16 cellular contexts compared by ENCODE assay signal in genomic region chr2:121489944-121490585, GRCh38. TPM values are rescaled to one million over a fixed set of nuclear protein-coding genes. Genes with fewer than 3 reads are reported as not detected.
DNase-seq lines count a peak whose midpoint lies in the region; ATAC-seq and TF ChIP-seq lines count a peak whose summit lies in the region.
"Had no signal": no experiment of that assay in that cellular context is flagged by ENCODE, and none has a peak within 500 bp of the region (broad histone marks: within the 10 kb centered on the region; RNA-seq: fewer than 3 reads in every experiment).

No MANE protein-coding gene starts in this region.

- no peak for TF ChIP-seq CTCF in natural killer cell (IDR thresholded peaks at IDR 0.05)
- no peak for TF ChIP-seq CTCF in dorsolateral prefrontal cortex (IDR thresholded peaks at IDR 0.05 in 54 of 56, conservative IDR thresholded peaks at IDR 0.05 in 2 of 56; ENCODE audit: low read depth in 1 of 56, partially characterized antibody in 56 of 56)
- TF ChIP-seq CTCF in Peyer's patch (IDR thresholded peaks at IDR 0.05), result no peak

- H3K9me3 ChIP-seq in Peyer's patch, result no peaks in the 10 kb centered on the region
- H3K9me3 ChIP-seq: colonic mucosa, gastrocnemius medialis had no signal

- H3K4me3 ChIP-seq in dorsolateral prefrontal cortex (peak overlapping the region; percentile 1 to 61 (median 44)), Peyer's patch (no peak overlapping the region)
- H3K4me3 ChIP-seq: colonic mucosa, gastrocnemius medialis had no signal

- no peaks in the 10 kb centered on the region for H3K9me3 Mint-ChIP-seq in natural killer cell
- no peaks in the 10 kb centered on the region for H3K9me3 Mint-ChIP-seq in natural killer cell treated with Interleukin-12 subunit alpha and Interleukin-12 subunit beta and Interleukin-15 and Interleukin-18, amount 100 ng/mL, for 72 hours
- H3K9me3 Mint-ChIP-seq in stimulated activated naive CD8-positive, alpha-beta T cell treated with anti-CD3 and anti-CD28 coated beads, Interleukin-15, amount 100 ng/mL, for 72 hours, result no peaks in the 10 kb centered on the region
- H3K9me3 Mint-ChIP-seq: activated B cell treated with CpG ODN at 0.5 μM for 24 hours had no signal

- no peaks in the 10 kb centered on the region for H3K36me3 ChIP-seq in Peyer's patch
- H3K36me3 ChIP-seq: colonic mucosa, gastrocnemius medialis had no signal

- no peaks in the 10 kb centered on the region for H3K4me1 ChIP-seq in Peyer's patch
- H3K4me1 ChIP-seq: colonic mucosa had no signal

- no peaks in the 10 kb centered on the region for H3K36me3 Mint-ChIP-seq in natural killer cell
- no peaks in the 10 kb centered on the region for H3K36me3 Mint-ChIP-seq in natural killer cell treated with Interleukin-12 subunit alpha and Interleukin-12 subunit beta and Interleukin-15 and Interleukin-18, amount 100 ng/mL, for 72 hours

- H3K27me3 ChIP-seq in dorsolateral prefrontal cortex, result no peaks in the 10 kb centered on the region
- H3K27me3 ChIP-seq in Peyer's patch, result no peaks in the 10 kb centered on the region
- H3K27me3 ChIP-seq: colonic mucosa, gastrocnemius medialis had no signal

- H3K27ac Mint-ChIP-seq in natural killer cell, result peak overlapping the region in 1 of 2 donors; percentile 81
- H3K27ac Mint-ChIP-seq in natural killer cell treated with Interleukin-12 subunit alpha and Interleukin-12 subunit beta and Interleukin-15 and Interleukin-18, amount 100 ng/mL, for 72 hours, result peak overlapping the region in 1 of 2 donors; percentile 65
- no peak overlapping the region for H3K27ac Mint-ChIP-seq in stimulated activated naive CD8-positive, alpha-beta T cell treated with anti-CD3 and anti-CD28 coated beads, Interleukin-15, amount 100 ng/mL, for 72 hours
- H3K27ac Mint-ChIP-seq: activated B cell treated with CpG ODN at 0.5 μM for 24 hours had no signal

- H3K27ac ChIP-seq in dorsolateral prefrontal cortex, result peak overlapping the region in 51 of 59 donors; percentile 3 to 75 (median 54)
- no peak overlapping the region for H3K27ac ChIP-seq in Peyer's patch
- H3K27ac ChIP-seq: colonic mucosa, HL-60 had no signal

- no peak for TF ChIP-seq POLR2A in Peyer's patch (IDR thresholded peaks at IDR 0.05)

- peak overlapping the region; percentile 62 for H3K4me3 Mint-ChIP-seq in natural killer cell
- no peak overlapping the region for H3K4me3 Mint-ChIP-seq in natural killer cell treated with Interleukin-12 subunit alpha and Interleukin-12 subunit beta and Interleukin-15 and Interleukin-18, amount 100 ng/mL, for 72 hours
- H3K4me3 Mint-ChIP-seq in stimulated activated naive CD8-positive, alpha-beta T cell treated with anti-CD3 and anti-CD28 coated beads, Interleukin-15, amount 100 ng/mL, for 72 hours, result no peak overlapping the region
- H3K4me3 Mint-ChIP-seq: activated B cell treated with CpG ODN at 0.5 μM for 24 hours had no signal

- DNase-seq in natural killer cell (no peak), NCI-H510A (lab: John Stamatoyannopoulos, UW) (peak; percentile 15), dorsolateral prefrontal cortex (peak in 1 of 10 donors; percentile 42), Peyer's patch (no peak)
- DNase-seq in natural killer cell treated with Interleukin-12 subunit alpha and Interleukin-12 subunit beta and Interleukin-15 and Interleukin-18, amount 100 ng/mL, for 72 hours (ENCODE audit: low spot score), result no peak
- DNase-seq in stimulated activated naive CD8-positive, alpha-beta T cell treated with anti-CD3 and anti-CD28 coated beads, Interleukin-15, amount 100 ng/mL, for 72 hours, result no peak
- DNase-seq in activated CD4-positive, CD25-positive, alpha-beta regulatory T cell (lab: John Stamatoyannopoulos, UW), result no peak
- DNase-seq: activated B cell treated with CpG ODN at 0.5 μM for 24 hours; colonic mucosa; gastrocnemius medialis; NCI-H2171; stimulated activated CD4-positive, alpha-beta T cell treated with anti-CD3 and anti-CD28 coated beads, Interleukin-4, amount 100 ng/mL, for 24 hours had no signal

- ATAC-seq in natural killer cell (peak in 2 of 3 donors; percentile 34 to 48), HG03378 (IDR thresholded peaks at IDR 0.05; ENCODE audit: unreplicated experiment) (no peak)
- no peak for ATAC-seq in natural killer cell treated with Interleukin-12 subunit alpha and Interleukin-12 subunit beta and Interleukin-15 and Interleukin-18, amount 100 ng/mL, for 72 hours
- no peak for ATAC-seq in stimulated activated naive CD8-positive, alpha-beta T cell treated with anti-CD3 and anti-CD28 coated beads, Interleukin-15, amount 100 ng/mL, for 72 hours

- no peaks in the 10 kb centered on the region for H3K27me3 Mint-ChIP-seq in natural killer cell (ENCODE audit: low read depth in 2 of 2)
- no peaks in the 10 kb centered on the region for H3K27me3 Mint-ChIP-seq in natural killer cell treated with Interleukin-12 subunit alpha and Interleukin-12 subunit beta and Interleukin-15 and Interleukin-18, amount 100 ng/mL, for 72 hours
- H3K27me3 Mint-ChIP-seq in stimulated activated naive CD8-positive, alpha-beta T cell treated with anti-CD3 and anti-CD28 coated beads, Interleukin-15, amount 100 ng/mL, for 72 hours, result no peaks in the 10 kb centered on the region
- H3K27me3 Mint-ChIP-seq: activated B cell treated with CpG ODN at 0.5 μM for 24 hours had no signal

- H3K4me1 Mint-ChIP-seq in natural killer cell, result peaks cover 23 to 50% of the 10 kb centered on the region in 2 donors
- peaks cover 34 to 40% of the 10 kb centered on the region in 2 donors for H3K4me1 Mint-ChIP-seq in natural killer cell treated with Interleukin-12 subunit alpha and Interleukin-12 subunit beta and Interleukin-15 and Interleukin-18, amount 100 ng/mL, for 72 hours (ENCODE audit: low read depth in 2 of 2)
- H3K4me1 Mint-ChIP-seq in stimulated activated naive CD8-positive, alpha-beta T cell treated with anti-CD3 and anti-CD28 coated beads, Interleukin-15, amount 100 ng/mL, for 72 hours, result peaks cover 32% of the 10 kb centered on the region

- intact Hi-C loops in natural killer cell (cut with micrococcal nuclease) (loop anchor here (5.0 kb wide), 1 partner anchor 37 kb away; no protein-coding TSS in a partner anchor), dorsolateral prefrontal cortex (cut with DNase I) (no loop called here)

RNA-seq across cellular contexts. Expression of gene RNU4ATAC, which starts 40.6 kb away (rescaled TPM):
- total RNA-seq in natural killer cell (not detected), dorsolateral prefrontal cortex (10 to 100 TPM in 2 of 120 experiments, not detected in 118; 19.6 to 23.6 TPM), Peyer's patch (under 1 TPM in 1 of 4 donors, not detected in 3; under 0.01 TPM)
- total RNA-seq in natural killer cell treated with Interleukin-12 subunit alpha and Interleukin-12 subunit beta and Interleukin-15 and Interleukin-18, amount 100 ng/mL, for 72 hours, result not detected
- total RNA-seq: activated B cell treated with CpG ODN at 0.5 μM for 24 hours, colonic mucosa, gastrocnemius medialis, liver, subcutaneous adipose tissue had no signal

Comparison
In these comparisons a context has a peak if more than half of its experiments do, and no peak if none do; other contexts are left out.
1. ATAC-seq: peak in natural killer cell (2 of 3); none in natural killer cell treated with Interleukin-12 subunit alpha and Interleukin-12 subunit beta and Interleukin-15 and Interleukin-18, amount 100 ng/mL, for 72 hours (0 of 2), HG03378 (single experiment) and stimulated activated naive CD8-positive, alpha-beta T cell treated with anti-CD3 and anti-CD28 coated beads, Interleukin-15, amount 100 ng/mL, for 72 hours (single experiment).
2. H3K27ac ChIP-seq: peak in dorsolateral prefrontal cortex (51 of 59); none in Peyer's patch (0 of 4).
3. H3K4me3 ChIP-seq: peak in dorsolateral prefrontal cortex (59 of 59); none in Peyer's patch (0 of 4).